9 cellular contexts compared by ENCODE assay signal in genomic region chr18:22559414-22560282, GRCh38.
DNase-seq lines count a peak whose midpoint lies in the region; ATAC-seq and TF ChIP-seq lines count a peak whose summit lies in the region.
"Had no signal": no experiment of that assay in that cellular context is flagged by ENCODE, and none has a peak within 500 bp of the region (broad histone marks: within the 10 kb centered on the region; RNA-seq: fewer than 3 reads in every experiment).

No MANE protein-coding gene starts in this region.

- H3K27ac Mint-ChIP-seq in activated CD4-positive, alpha-beta T cell treated with anti-CD3 and anti-CD28 coated beads for 36 hours, result no peak overlapping the region
- H3K27ac Mint-ChIP-seq in mesothelial cell of epicardium, result peak overlapping the region; percentile 98

- POLR2A ChIA-PET in activated CD4-positive, alpha-beta T cell treated with anti-CD3 and anti-CD28 coated beads for 36 hours (lab: Charles Lee), result no interaction called here

- peaks cover 5% of the 10 kb centered on the region for H3K4me1 Mint-ChIP-seq in activated CD4-positive, alpha-beta T cell treated with anti-CD3 and anti-CD28 coated beads for 36 hours
- H3K4me1 Mint-ChIP-seq in mesothelial cell of epicardium, result peaks cover 72% of the 10 kb centered on the region

- TF ChIP-seq CTCF in epithelial cell of esophagus (IDR thresholded peaks at IDR 0.05; ENCODE audit: insufficient read depth, low read depth, low read length, missing control alignments) (peak; percentile 34), mesothelial cell of epicardium (IDR thresholded peaks at IDR 0.05; ENCODE audit: unreplicated experiment) (peak; percentile 15)

- ATAC-seq in activated CD4-positive, alpha-beta T cell treated with anti-CD3 and anti-CD28 coated beads for 36 hours, result no peak
- ATAC-seq in SK-N-SH treated with all-trans-retinoic acid at 6 μM for 48 hours, result peak; percentile 81
- ATAC-seq in GM21529 (IDR thresholded peaks at IDR 0.05; ENCODE audit: unreplicated experiment), result no peak
- ATAC-seq in HG03520 (IDR thresholded peaks at IDR 0.05; ENCODE audit: unreplicated experiment), result no peak

- peaks cover 38% of the 10 kb centered on the region for H3K27me3 Mint-ChIP-seq in activated CD4-positive, alpha-beta T cell treated with anti-CD3 and anti-CD28 coated beads for 36 hours
- no peaks in the 10 kb centered on the region for H3K27me3 Mint-ChIP-seq in mesothelial cell of epicardium (ENCODE audit: low read depth)

- CTCF ChIA-PET in activated CD4-positive, alpha-beta T cell treated with anti-CD3 and anti-CD28 coated beads for 36 hours (lab: Charles Lee), result no interaction called here

- no peaks in the 10 kb centered on the region for H3K9me3 Mint-ChIP-seq in activated CD4-positive, alpha-beta T cell treated with anti-CD3 and anti-CD28 coated beads for 36 hours (ENCODE audit: low read depth)
- no peaks in the 10 kb centered on the region for H3K9me3 Mint-ChIP-seq in mesothelial cell of epicardium

- no peak overlapping the region for H3K4me3 Mint-ChIP-seq in activated CD4-positive, alpha-beta T cell treated with anti-CD3 and anti-CD28 coated beads for 36 hours
- peak overlapping the region; percentile 68 for H3K4me3 Mint-ChIP-seq in mesothelial cell of epicardium

- peak; percentile 10 for DNase-seq in activated CD4-positive, alpha-beta T cell treated with anti-CD3 and anti-CD28 coated beads for 36 hours
- no peak for DNase-seq in activated CD4-positive, alpha-beta T cell treated with anti-CD3 and anti-CD28 coated beads for 4 hours
- DNase-seq in epithelial cell of esophagus (ENCODE audit: low read depth) (peak; percentile 48), mesothelial cell of epicardium (ENCODE audit: low spot score in 2 of 2, unreplicated experiment in 2 of 2) (peak; percentile 80 to 87), ureter (ENCODE audit: low spot score) (peak; percentile 58)
- DNase-seq: DND-41 had no signal

- no peaks in the 10 kb centered on the region for H3K36me3 Mint-ChIP-seq in activated CD4-positive, alpha-beta T cell treated with anti-CD3 and anti-CD28 coated beads for 36 hours (ENCODE audit: low read depth)
- no peaks in the 10 kb centered on the region for H3K36me3 Mint-ChIP-seq in mesothelial cell of epicardium

- intact Hi-C loops in activated CD4-positive, alpha-beta T cell treated with anti-CD3 and anti-CD28 coated beads for 36 hours (cut with DNase I, micrococcal nuclease), result loop anchor here (2.0 to 10.0 kb wide), 5 partner anchors 391 to 647 kb away; partner anchors contain the start of gene GATA6 (in 2 of the 2)

- H3K4me3 ChIP-seq in epithelial cell of esophagus (ENCODE audit: low read length), result peak overlapping the region; percentile 48

TF ChIP-seq in SK-N-SH treated with all-trans-retinoic acid at 6 μM for 48 hours, 23 proteins besides CTCF, POLR2A, EP300 and RAD21:
- TF ChIP-seq RARB (CRISPR knock-in tag; IDR thresholded peaks at IDR 0.05) (no peak), ZNF8 (CRISPR knock-in tag; IDR thresholded peaks at IDR 0.05) (no peak), ARNTL (CRISPR knock-in tag; IDR thresholded peaks at IDR 0.05; ENCODE audit: borderline replicate concordance, low read depth) (no peak), TCF4 (CRISPR knock-in tag; IDR thresholded peaks at IDR 0.05; ENCODE audit: borderline replicate concordance) (no peak), TSHZ2 (CRISPR knock-in tag; IDR thresholded peaks at IDR 0.05) (no peak), ZFP30 (CRISPR knock-in tag; IDR thresholded peaks at IDR 0.05) (no peak), SNAI2 (CRISPR knock-in tag; IDR thresholded peaks at IDR 0.05) (no peak), PATZ1 (CRISPR knock-in tag; IDR thresholded peaks at IDR 0.05; ENCODE audit: borderline replicate concordance) (no peak), GLIS3 (CRISPR knock-in tag; IDR thresholded peaks at IDR 0.05) (no peak), CSRNP3 (CRISPR knock-in tag; IDR thresholded peaks at IDR 0.05) (no peak), PPARA (CRISPR knock-in tag; IDR thresholded peaks at IDR 0.05; ENCODE audit: borderline replicate concordance) (no peak), ESRRG (CRISPR knock-in tag; IDR thresholded peaks at IDR 0.05) (no peak), POU6F1 (CRISPR knock-in tag; IDR thresholded peaks at IDR 0.05; ENCODE audit: borderline replicate concordance, low read depth) (no peak), OSR1 (CRISPR knock-in tag; IDR thresholded peaks at IDR 0.05) (no peak), ZFP3 (CRISPR knock-in tag; IDR thresholded peaks at IDR 0.05) (no peak), ISL1 (CRISPR knock-in tag; IDR thresholded peaks at IDR 0.05) (no peak), CREB5 (CRISPR knock-in tag; IDR thresholded peaks at IDR 0.05; ENCODE audit: low read depth) (no peak), TOX (CRISPR knock-in tag; IDR thresholded peaks at IDR 0.05; ENCODE audit: borderline replicate concordance) (no peak)

Comparison
In these comparisons a context has a peak if more than half of its experiments do, and no peak if none do; other contexts are left out.
1. DNase-seq: peak in activated CD4-positive, alpha-beta T cell treated with anti-CD3 and anti-CD28 coated beads for 36 hours (single experiment), epithelial cell of esophagus (single experiment), mesothelial cell of epicardium (2 of 2) and ureter (single experiment); none in activated CD4-positive, alpha-beta T cell treated with anti-CD3 and anti-CD28 coated beads for 4 hours (0 of 2).